18 cellular contexts compared by ENCODE assay signal in genomic region chr17:7114875-7115614, GRCh38. TPM values are rescaled to one million over a fixed set of nuclear protein-coding genes. Genes with fewer than 3 reads are reported as not detected.
DNase-seq lines count a peak whose midpoint lies in the region; ATAC-seq and TF ChIP-seq lines count a peak whose summit lies in the region.
"Had no signal": no experiment of that assay in that cellular context is flagged by ENCODE, and none has a peak within 500 bp of the region (broad histone marks: within the 10 kb centered on the region; RNA-seq: fewer than 3 reads in every experiment).

No MANE protein-coding gene starts in this region.

- H3K9me3 Mint-ChIP-seq in CD14-positive monocyte: peaks cover 5 to 11% (median 7%) of the 10 kb centered on the region in 7 donors
- peaks cover 0 to 5% (median 0%) of the 10 kb centered on the region in 11 donors for H3K9me3 Mint-ChIP-seq in naive thymus-derived CD4-positive, alpha-beta T cell

- no peak for DNase-seq in CD14-positive monocyte (ENCODE audit: low spot score)
- DNase-seq in MV-4-11 (lab: John Stamatoyannopoulos, UW): peak; percentile 98
- no peak for DNase-seq in naive thymus-derived CD4-positive, alpha-beta T cell
- DNase-seq in activated T-cell treated with anti-CD3 and anti-CD28 coated beads, Interleukin-2, amount 50 U/mL, for 48 hours: no peak
- DNase-seq in activated CD4-positive, CD25-positive, alpha-beta regulatory T cell treated with anti-CD3 and anti-CD28 coated beads, Interleukin-2, amount 50 U/mL, for 72 hours: no peak
- DNase-seq: activated CD8-positive, alpha-beta T cell treated with anti-CD3 and anti-CD28 coated beads, Interleukin-2, amount 10 ng/mL, durations not matched to agents 7 days and 5 days; activated gamma-delta T cell; mammary epithelial cell; NCI-H2029 treated with DMSO at 0.1 percent for 48 hours; NCI-H69; stomach; T1000 had no signal

- POLR2A ChIA-PET in naive thymus-derived CD4-positive, alpha-beta T cell (lab: Charles Lee): no interaction called here

- peaks cover 0 to 2% (median 0%) of the 10 kb centered on the region in 3 donors for H3K27me3 Mint-ChIP-seq in CD14-positive monocyte (ENCODE audit: low read depth in 3 of 3)
- peaks cover 6 to 14% (median 8%) of the 10 kb centered on the region in 5 donors for H3K27me3 Mint-ChIP-seq in naive thymus-derived CD4-positive, alpha-beta T cell

- no peaks in the 10 kb centered on the region for H3K4me1 ChIP-seq in naive thymus-derived CD4-positive, alpha-beta T cell (ENCODE audit: control insufficient read depth in 2 of 2, insufficient read depth in 2 of 2, low read length in 2 of 2)

- CTCF ChIA-PET in naive thymus-derived CD4-positive, alpha-beta T cell (lab: Charles Lee): no interaction called here

- peak overlapping the region; percentile 67 to 82 for H3K4me3 Mint-ChIP-seq in CD14-positive monocyte
- H3K4me3 Mint-ChIP-seq in naive thymus-derived CD4-positive, alpha-beta T cell: no peak overlapping the region
- H3K4me3 Mint-ChIP-seq: activated CD8-positive, alpha-beta T cell treated with anti-CD3 and anti-CD28 coated beads, Interleukin-2, amount 10 ng/mL, durations not matched to agents 7 days and 5 days had no signal

- H3K27me3 ChIP-seq in naive thymus-derived CD4-positive, alpha-beta T cell (ENCODE audit: control insufficient read depth in 2 of 2, insufficient read depth in 2 of 2, low read length in 2 of 2): no peaks in the 10 kb centered on the region

- no peaks in the 10 kb centered on the region for H3K9me3 ChIP-seq in naive thymus-derived CD4-positive, alpha-beta T cell (ENCODE audit: control insufficient read depth in 2 of 3, low read length in 3 of 3)

- peaks cover 39% of the 10 kb centered on the region for H3K4me1 Mint-ChIP-seq in CD14-positive monocyte
- H3K4me1 Mint-ChIP-seq in naive thymus-derived CD4-positive, alpha-beta T cell: peaks cover 3 to 8% (median 5%) of the 10 kb centered on the region in 7 donors

- H3K27ac ChIP-seq in naive thymus-derived CD4-positive, alpha-beta T cell (ENCODE audit: low read depth, low read length): no peak overlapping the region

- no peak overlapping the region for H3K4me3 ChIP-seq in naive thymus-derived CD4-positive, alpha-beta T cell (ENCODE audit: low read length)
- H3K4me3 ChIP-seq: stomach had no signal

- intact Hi-C loops in CD14-positive monocyte (cut with micrococcal nuclease): no loop called here
- intact Hi-C loops in naive thymus-derived CD4-positive, alpha-beta T cell (cut with micrococcal nuclease): no loop called here

- ATAC-seq in esophagus mucosa (peak; percentile 12), GM21367 (IDR thresholded peaks at IDR 0.05; ENCODE audit: unreplicated experiment) (no peak), HG03025 (IDR thresholded peaks at IDR 0.05; ENCODE audit: low FRiP score, unreplicated experiment) (no peak)
- peak; percentile 54 for ATAC-seq in naive thymus-derived CD4-positive, alpha-beta T cell
- ATAC-seq: activated CD8-positive, alpha-beta T cell treated with anti-CD3 and anti-CD28 coated beads, Interleukin-2, amount 10 ng/mL, durations not matched to agents 7 days and 5 days had no signal

- no peaks in the 10 kb centered on the region for H3K36me3 ChIP-seq in naive thymus-derived CD4-positive, alpha-beta T cell (ENCODE audit: control insufficient read depth in 2 of 3, insufficient read depth in 3 of 3, low read length in 3 of 3)
- H3K36me3 ChIP-seq: stomach had no signal

- TF ChIP-seq CTCF in CD14-positive monocyte (IDR thresholded peaks at IDR 0.05): no peak

- H3K27ac Mint-ChIP-seq in CD14-positive monocyte: no peak overlapping the region
- H3K27ac Mint-ChIP-seq in naive thymus-derived CD4-positive, alpha-beta T cell: peak overlapping the region in 2 of 9 donors; percentile 49 to 51
- H3K27ac Mint-ChIP-seq: activated CD8-positive, alpha-beta T cell treated with anti-CD3 and anti-CD28 coated beads, Interleukin-2, amount 10 ng/mL, durations not matched to agents 7 days and 5 days had no signal

- peaks cover 7 to 18% of the 10 kb centered on the region in 2 donors for H3K36me3 Mint-ChIP-seq in CD14-positive monocyte
- H3K36me3 Mint-ChIP-seq in naive thymus-derived CD4-positive, alpha-beta T cell: peaks cover 0 to 3% (median 0%) of the 10 kb centered on the region in 5 donors

RNA-seq across cellular contexts. Expression of gene ASGR2, which starts 0.4 kb away (rescaled TPM):
- polyA plus RNA-seq in CD14-positive monocyte: 10 to 100 TPM; 53.3 to 78.3 TPM
- total RNA-seq in esophagus mucosa: 0.24 TPM
- 10 to 100 TPM in 1 of 5 experiments, 1 to 10 TPM in 1, under 1 TPM in 1, not detected in 2; 0.27 to 15.0 (median 1.9) TPM for total RNA-seq in naive thymus-derived CD4-positive, alpha-beta T cell
- polyA plus RNA-seq in naive thymus-derived CD4-positive, alpha-beta T cell: not detected
- total RNA-seq: activated CD8-positive, alpha-beta T cell treated with anti-CD3 and anti-CD28 coated beads, Interleukin-2, amount 10 ng/mL, durations not matched to agents 7 days and 5 days; fibroblast of lung; LHCN-M2; mammary epithelial cell had no signal
- polyA plus RNA-seq: fibroblast of lung, mammary epithelial cell had no signal

RNA-seq across cellular contexts. Expression of gene CLEC10A, which starts 35.0 kb away (rescaled TPM):
- 10 to 100 TPM; 22.7 to 61.9 TPM for polyA plus RNA-seq in CD14-positive monocyte
- 0.92 TPM for total RNA-seq in esophagus mucosa
- 10 to 100 TPM in 1 of 5 experiments, 1 to 10 TPM in 3, not detected in 1; 1.4 to 10.6 (median 4.9) TPM for total RNA-seq in naive thymus-derived CD4-positive, alpha-beta T cell
- polyA plus RNA-seq in naive thymus-derived CD4-positive, alpha-beta T cell: not detected
- total RNA-seq: activated CD8-positive, alpha-beta T cell treated with anti-CD3 and anti-CD28 coated beads, Interleukin-2, amount 10 ng/mL, durations not matched to agents 7 days and 5 days; fibroblast of lung; H4; LHCN-M2; mammary epithelial cell had no signal
- polyA plus RNA-seq: fibroblast of lung, mammary epithelial cell had no signal

Comparison
In these comparisons a context has a peak if more than half of its experiments do, and no peak if none do; other contexts are left out.
1. H3K4me3 Mint-ChIP-seq: peak in CD14-positive monocyte (2 of 2); none in naive thymus-derived CD4-positive, alpha-beta T cell (0 of 10).
2. ATAC-seq: peak in esophagus mucosa (single experiment) and naive thymus-derived CD4-positive, alpha-beta T cell (single experiment); none in GM21367 (single experiment) and HG03025 (single experiment).